In the genomic region with DNA sequence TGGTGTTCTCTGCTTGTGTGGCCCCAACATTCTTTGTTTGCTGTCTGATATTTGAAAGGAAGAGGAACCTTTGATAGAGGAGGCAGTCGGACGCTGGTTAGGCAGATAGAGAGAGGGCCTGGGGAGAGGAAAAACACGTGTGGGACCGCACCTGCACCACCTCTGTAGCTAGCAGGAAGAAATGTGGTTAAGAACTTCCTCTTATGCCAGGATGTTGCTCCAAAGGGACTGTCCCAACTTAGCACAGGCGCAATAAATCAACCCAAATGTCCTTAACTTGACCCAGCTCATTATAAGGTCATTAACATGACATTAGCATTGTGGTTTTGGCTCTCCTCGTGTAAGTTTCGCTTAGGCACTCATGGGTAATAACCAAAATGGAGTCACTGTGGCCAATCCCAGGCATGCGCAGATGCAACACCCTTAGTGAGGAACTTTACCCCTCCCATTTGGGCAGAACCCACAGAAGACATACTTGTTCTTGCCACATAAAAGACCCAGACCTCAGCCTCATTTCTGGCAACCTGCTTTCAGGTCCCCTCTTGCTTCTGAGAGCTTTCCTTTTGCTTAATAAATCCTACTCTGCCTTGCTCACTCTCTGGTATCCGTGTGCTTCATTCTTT, we compare ENCODE assay signal across 8 cellular contexts. TPM values are rescaled to one million over a fixed set of nuclear protein-coding genes. Genes with fewer than 3 reads are reported as not detected.
DNase-seq lines count a peak whose midpoint lies in the region; ATAC-seq and TF ChIP-seq lines count a peak whose summit lies in the region.
"Not testable (repeated sequence)": the region's sequence is repeated elsewhere in the genome, so short reads cannot be mapped to it uniquely, and the experiment has no call there.

No MANE protein-coding gene starts in this region.

- H3K4me1 ChIP-seq in MM.1S (ENCODE audit: low read length), result not testable (repeated sequence)

- H3K36me3 ChIP-seq in MM.1S (replicated peaks; ENCODE audit: insufficient read depth, low read length), result not testable (repeated sequence)

- H3K9me3 Mint-ChIP-seq in activated CD8-positive, alpha-beta memory T cell treated with anti-CD3 and anti-CD28 coated beads, Interleukin-2, amount 10 ng/mL, durations not matched to agents 7 days and 5 days (ENCODE audit: low read depth); effector memory CD8-positive, alpha-beta T cell: not testable (repeated sequence)

- not testable (repeated sequence) for H3K9me2 ChIP-seq in MM.1S (replicated peaks; ENCODE audit: insufficient read depth, low read length)

- H3K4me3 Mint-ChIP-seq in activated CD8-positive, alpha-beta memory T cell treated with anti-CD3 and anti-CD28 coated beads, Interleukin-2, amount 10 ng/mL, durations not matched to agents 7 days and 5 days; effector memory CD8-positive, alpha-beta T cell: not testable (repeated sequence)

- not testable (repeated sequence) for H3K27me3 Mint-ChIP-seq in activated CD8-positive, alpha-beta memory T cell treated with anti-CD3 and anti-CD28 coated beads, Interleukin-2, amount 10 ng/mL, durations not matched to agents 7 days and 5 days; effector memory CD8-positive, alpha-beta T cell

- not testable (repeated sequence) for H3K4me2 ChIP-seq in MM.1S (ENCODE audit: low read depth, low read length)

- H3K27ac ChIP-seq in MM.1S (ENCODE audit: low read length), result peak overlapping the region; percentile 37; the same call in 1 of the 2 replicates

- ATAC-seq in GM18519 (IDR thresholded peaks at IDR 0.05; ENCODE audit: low FRiP score, unreplicated experiment) (peak; percentile 72), GM21367 (IDR thresholded peaks at IDR 0.05; ENCODE audit: unreplicated experiment) (peak; percentile 50), HG02678 (IDR thresholded peaks at IDR 0.05; ENCODE audit: unreplicated experiment) (peak; percentile 82), HG03135 (IDR thresholded peaks at IDR 0.05; ENCODE audit: unreplicated experiment) (peak; percentile 57)
- ATAC-seq in activated CD8-positive, alpha-beta memory T cell treated with anti-CD3 and anti-CD28 coated beads, Interleukin-2, amount 10 ng/mL, durations not matched to agents 7 days and 5 days, result not testable (repeated sequence)
- ATAC-seq in effector memory CD8-positive, alpha-beta T cell (replicated peaks), result peak; percentile 71
- peak; percentile 71 for ATAC-seq in stimulated activated naive CD8-positive, alpha-beta T cell treated with anti-CD3 and anti-CD28 coated beads, Interleukin-15, Interleukin-2, amounts not matched to agents 100 U/mL and 50 U/mL, for 24 hours

- CTCF ChIA-PET in activated CD8-positive, alpha-beta memory T cell treated with anti-CD3 and anti-CD28 coated beads, Interleukin-2, amount 10 ng/mL, durations not matched to agents 7 days and 5 days (lab: Charles Lee), result not testable (repeated sequence)

- H2AFZ ChIP-seq in MM.1S (ENCODE audit: low read length), result not testable (repeated sequence)

- TF ChIP-seq CTCF in MM.1S (IDR thresholded peaks at IDR 0.05; ENCODE audit: low read length), result not testable (repeated sequence)

- H3K27me3 ChIP-seq in MM.1S (replicated peaks; ENCODE audit: insufficient read depth, low read length), result not testable (repeated sequence)

- not testable (repeated sequence) for H3K79me2 ChIP-seq in MM.1S (ENCODE audit: low read length)

- not testable (repeated sequence) for H3K4me3 ChIP-seq in MM.1S (ENCODE audit: low read length)

- not testable (repeated sequence) for H3F3A ChIP-seq in MM.1S (ENCODE audit: insufficient read depth, low read length)

- not testable (repeated sequence) for H3K4me1 Mint-ChIP-seq in activated CD8-positive, alpha-beta memory T cell treated with anti-CD3 and anti-CD28 coated beads, Interleukin-2, amount 10 ng/mL, durations not matched to agents 7 days and 5 days; effector memory CD8-positive, alpha-beta T cell (ENCODE audit: low read depth in 2 of 2)

- H3K9me3 ChIP-seq in MM.1S (replicated peaks; ENCODE audit: insufficient read depth, low read length), result not testable (repeated sequence)

- H3K27ac Mint-ChIP-seq in activated CD8-positive, alpha-beta memory T cell treated with anti-CD3 and anti-CD28 coated beads, Interleukin-2, amount 10 ng/mL, durations not matched to agents 7 days and 5 days; effector memory CD8-positive, alpha-beta T cell: not testable (repeated sequence)

- H4K20me1 ChIP-seq in MM.1S (ENCODE audit: insufficient read depth, low read length), result not testable (repeated sequence)

- H3K9ac ChIP-seq in MM.1S (ENCODE audit: low read length), result not testable (repeated sequence)

- DNase-seq in MM.1S; effector memory CD8-positive, alpha-beta T cell: not testable (repeated sequence)
- DNase-seq in activated CD8-positive, alpha-beta memory T cell treated with anti-CD3 and anti-CD28 coated beads, Interleukin-2, amount 10 ng/mL, durations not matched to agents 7 days and 5 days, result peak; percentile 41
- DNase-seq in stimulated activated naive CD8-positive, alpha-beta T cell treated with anti-CD3 and anti-CD28 coated beads, Interleukin-15, Interleukin-2, amounts not matched to agents 100 U/mL and 50 U/mL, for 24 hours, result peak; percentile 35

- H3K36me3 Mint-ChIP-seq in activated CD8-positive, alpha-beta memory T cell treated with anti-CD3 and anti-CD28 coated beads, Interleukin-2, amount 10 ng/mL, durations not matched to agents 7 days and 5 days; effector memory CD8-positive, alpha-beta T cell (ENCODE audit: insufficient read depth): not testable (repeated sequence)

RNA-seq across cellular contexts. Expression of a gene that starts 1.4 kb away (rescaled TPM):
- total RNA-seq in activated CD8-positive, alpha-beta memory T cell treated with anti-CD3 and anti-CD28 coated beads, Interleukin-2, amount 10 ng/mL, durations not matched to agents 7 days and 5 days, result 10 to 100 TPM in 1 of 2 experiments, 1 to 10 TPM in 1; 8.5 to 10.6 TPM
